8 cellular contexts compared by ENCODE assay signal in genomic region chr16:680625-680945, GRCh38. TPM values are rescaled to one million over a fixed set of nuclear protein-coding genes. Genes with fewer than 3 reads are reported as not detected.
DNase-seq lines count a peak whose midpoint lies in the region; ATAC-seq and TF ChIP-seq lines count a peak whose summit lies in the region.

No MANE protein-coding gene starts in this region.

- no peaks in the 10 kb centered on the region for H3K9me2 ChIP-seq in MM.1S (replicated peaks; ENCODE audit: insufficient read depth, low read length)

- H3K27ac Mint-ChIP-seq in CD8-positive, alpha-beta T cell: no peak overlapping the region

- H3K9ac ChIP-seq in MM.1S (ENCODE audit: low read length) (peak overlapping the region; percentile 69), endocrine pancreas (ENCODE audit: control insufficient read depth, insufficient read depth, low read length) (peak overlapping the region; percentile 80)

- peaks cover 34% of the 10 kb centered on the region for H3K4me1 Mint-ChIP-seq in CD8-positive, alpha-beta T cell (ENCODE audit: low read depth)

- H3K79me2 ChIP-seq in MM.1S (ENCODE audit: low read length): peaks cover 32% of the 10 kb centered on the region

- H4K20me1 ChIP-seq in MM.1S (ENCODE audit: insufficient read depth, low read length): no peaks in the 10 kb centered on the region

- peaks cover 35% of the 10 kb centered on the region for H3K4me1 ChIP-seq in CD8-positive, alpha-beta T cell (ENCODE audit: insufficient read depth, low read length)
- peaks cover 8% of the 10 kb centered on the region; the same call in 1 of the 2 replicates for H3K4me1 ChIP-seq in MM.1S (ENCODE audit: low read length)
- no peaks in the 10 kb centered on the region for H3K4me1 ChIP-seq in endocrine pancreas (ENCODE audit: control insufficient read depth, insufficient read depth, low read length)
- H3K4me1 ChIP-seq in neutrophil (ENCODE audit: control insufficient read depth in 1 of 2, insufficient read depth in 1 of 2, low read depth in 1 of 2, low read length in 1 of 2): peaks cover 43 to 69% of the 10 kb centered on the region in 2 experiments

- TF ChIP-seq CTCF in CD8-positive, alpha-beta T cell (IDR thresholded peaks at IDR 0.05): no peak
- TF ChIP-seq CTCF in MM.1S (IDR thresholded peaks at IDR 0.05; ENCODE audit: low read length) (no peak), neutrophil (IDR thresholded peaks at IDR 0.05) (no peak)

- CTCF ChIA-PET in CD8-positive, alpha-beta T cell (lab: Charles Lee): interaction anchor here (0.8 to 5.6 kb wide), 5 partner anchors 10 to 44 kb away, joined by 3 to 23 read pairs (median 4); partner anchors contain the start of genes METTL26, RHOT2 and WDR24

- H3K4me2 ChIP-seq in MM.1S (ENCODE audit: low read depth, low read length): peak overlapping the region; percentile 93

- 0 out of 2 replicates have a peak, but pooled peaks cover 4% of the 10 kb centered on the region for H3F3A ChIP-seq in MM.1S (ENCODE audit: insufficient read depth, low read length)

- H3K4me3 Mint-ChIP-seq in CD8-positive, alpha-beta T cell: peak overlapping the region; percentile 78

- ATAC-seq in CD8-positive, alpha-beta T cell: no peak
- ATAC-seq in GM19452 (IDR thresholded peaks at IDR 0.05; ENCODE audit: unreplicated experiment): no peak

- H3K27me3 ChIP-seq in CD8-positive, alpha-beta T cell (ENCODE audit: insufficient read depth, low read length): no peaks in the 10 kb centered on the region
- H3K27me3 ChIP-seq in MM.1S (replicated peaks; ENCODE audit: insufficient read depth, low read length) (no peaks in the 10 kb centered on the region), endocrine pancreas (ENCODE audit: control insufficient read depth, insufficient read depth, low read length) (no peaks in the 10 kb centered on the region), neutrophil (peaks cover 28% of the 10 kb centered on the region)

- H3K36me3 ChIP-seq in CD8-positive, alpha-beta T cell (ENCODE audit: insufficient read depth, low read length): peaks cover 13% of the 10 kb centered on the region
- H3K36me3 ChIP-seq in MM.1S (replicated peaks; ENCODE audit: insufficient read depth, low read length) (no peaks in the 10 kb centered on the region), endocrine pancreas (ENCODE audit: control insufficient read depth, insufficient read depth, low read length) (no peaks in the 10 kb centered on the region), neutrophil (peaks cover 14% of the 10 kb centered on the region)

- peaks cover 19% of the 10 kb centered on the region for H3K36me3 Mint-ChIP-seq in CD8-positive, alpha-beta T cell

- H3K9me3 ChIP-seq in CD8-positive, alpha-beta T cell (ENCODE audit: low read length): no peaks in the 10 kb centered on the region
- H3K9me3 ChIP-seq in MM.1S (replicated peaks; ENCODE audit: insufficient read depth, low read length) (no peaks in the 10 kb centered on the region), endocrine pancreas (ENCODE audit: control insufficient read depth, low read length) (no peaks in the 10 kb centered on the region), neutrophil (no peaks in the 10 kb centered on the region)

- H2AFZ ChIP-seq in MM.1S (ENCODE audit: low read length): no peak overlapping the region

- intact Hi-C loops in CD8-positive, alpha-beta T cell (cut with DNase I, micrococcal nuclease): loop anchor here in 1 of 2 experiments (1.0 to 5.0 kb wide), 2 partner anchors 44 to 153 kb away; partner anchors contain the start of genes CAPN15 and METTL26

- peak overlapping the region; percentile 60 for H3K27ac ChIP-seq in CD8-positive, alpha-beta T cell (ENCODE audit: low read depth, low read length)
- H3K27ac ChIP-seq in MM.1S (ENCODE audit: low read length): no peak overlapping the region; the same call in 1 of the 2 replicates
- peak overlapping the region; percentile 86 for H3K27ac ChIP-seq in neutrophil

- DNase-seq in CD8-positive, alpha-beta T cell: no peak
- DNase-seq in MM.1S (no peak), ecto neural progenitor cell (ENCODE audit: low spot score) (no peak), globus pallidus (ENCODE audit: low spot score) (no peak), NCI-H1105 (lab: John Stamatoyannopoulos, UW) (no peak)

- peak overlapping the region; percentile 73 for H3K4me3 ChIP-seq in CD8-positive, alpha-beta T cell (ENCODE audit: low read depth, low read length)
- H3K4me3 ChIP-seq in MM.1S (ENCODE audit: low read length) (peak overlapping the region; percentile 84), endocrine pancreas (ENCODE audit: control insufficient read depth, insufficient read depth, low read length) (no peak overlapping the region), neutrophil (ENCODE audit: low read depth in 1 of 2, low read length in 1 of 2) (peak overlapping the region; percentile 83 to 91)

- POLR2A ChIA-PET in CD8-positive, alpha-beta T cell (lab: Charles Lee): interaction anchor here (0.5 to 4.5 kb wide), 6 partner anchors 9 to 742 kb away, joined by 3 to 26 read pairs (median 4); partner anchors contain the start of genes CIAO3, METTL26 and WDR24

- H3K9me3 Mint-ChIP-seq in CD8-positive, alpha-beta T cell: no peaks in the 10 kb centered on the region

- H3K27me3 Mint-ChIP-seq in CD8-positive, alpha-beta T cell (ENCODE audit: low read depth): peaks cover 4% of the 10 kb centered on the region

RNA-seq across cellular contexts. Expression of gene STUB1, which starts 0.4 kb away (rescaled TPM):
- total RNA-seq in CD8-positive, alpha-beta T cell: 10 to 100 TPM; 40.0 to 50.0 TPM

RNA-seq across cellular contexts. Expression of gene JMJD8, which starts 3.5 kb away (rescaled TPM):
- 10 to 100 TPM; 15.8 to 18.7 TPM for total RNA-seq in CD8-positive, alpha-beta T cell

RNA-seq across cellular contexts. Expression of gene RHBDL1, which starts 5.1 kb away (rescaled TPM):
- total RNA-seq in CD8-positive, alpha-beta T cell: 1 to 10 TPM; 3.1 to 4.1 TPM

RNA-seq across cellular contexts. Expression of gene WDR24, which starts 9.6 kb away (rescaled TPM):
- total RNA-seq in CD8-positive, alpha-beta T cell: 10 to 100 TPM; 11.8 to 12.1 TPM

RNA-seq across cellular contexts. Expression of gene RHOT2, which starts 12.7 kb away (rescaled TPM):
- 100 to 1,000 TPM; 163 to 175 TPM for total RNA-seq in CD8-positive, alpha-beta T cell
